Comparison of ENCODE assay signal across 18 cellular contexts in the genomic region with DNA sequence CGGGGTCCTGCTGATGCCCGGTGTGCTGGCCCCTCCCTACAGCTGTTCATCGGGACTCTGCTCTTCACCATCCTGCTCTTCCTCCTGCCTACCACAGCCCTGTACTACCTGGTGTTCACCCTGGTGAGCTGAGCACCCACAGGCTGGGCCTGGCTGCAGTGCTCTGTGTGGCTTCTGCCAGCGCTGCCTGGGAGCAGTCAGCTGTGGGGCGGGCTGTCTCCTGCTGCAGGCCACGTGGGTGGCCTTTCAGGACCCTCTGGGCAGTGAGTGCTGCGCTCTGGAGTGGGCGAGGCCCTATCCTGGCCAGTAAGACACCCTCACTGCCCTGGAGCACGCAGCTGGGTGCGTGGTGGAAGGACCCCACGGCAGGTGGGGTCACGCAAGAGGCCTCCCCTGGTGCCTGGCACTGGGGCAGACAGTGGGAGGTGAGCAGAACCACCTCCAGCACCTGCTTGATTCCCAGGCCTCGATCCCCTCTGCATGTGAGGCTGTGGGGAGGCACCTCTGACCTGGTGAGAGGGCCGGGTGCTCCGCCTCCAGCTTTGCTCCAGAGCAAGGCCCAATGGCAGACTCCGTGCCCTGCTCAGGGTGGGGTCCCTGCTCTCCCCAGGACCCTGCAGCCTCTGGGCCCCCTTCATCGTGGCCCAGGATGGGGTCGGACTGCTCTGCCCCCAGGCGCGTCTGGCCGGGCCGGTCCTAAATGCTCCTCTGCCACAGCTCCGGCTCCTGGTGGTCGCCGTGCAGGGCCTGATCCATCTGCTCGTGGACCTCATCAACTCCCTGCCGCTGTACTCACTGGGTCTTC. TPM values are rescaled to one million over a fixed set of nuclear protein-coding genes. Genes with fewer than 3 reads are reported as not detected.
A peak's percentile ranks its signal among the peaks of the same experiment; 100 is the strongest.
DNase-seq lines count a peak whose midpoint lies in the region; ATAC-seq and TF ChIP-seq lines count a peak whose summit lies in the region.
"Had no signal": no experiment of that assay in that cellular context is flagged by ENCODE, and none has a peak within 500 bp of the region (broad histone marks: within the 10 kb centered on the region; RNA-seq: fewer than 3 reads in every experiment).

No MANE protein-coding gene starts in this region.

- no peaks in the 10 kb centered on the region for H3K9me3 ChIP-seq in body of pancreas
- H3K9me3 ChIP-seq: BE2C, MG63, SJCRH30 had no signal

- TF ChIP-seq POLR2A in body of pancreas (IDR thresholded peaks at IDR 0.05), result peak; percentile 4 to 36 (median 33)

- peak; percentile 9 for DNase-seq in 8988T
- DNase-seq in body of pancreas, result peak; percentile 75 to 90 (median 86)
- DNase-seq: BE2C, Calu3, GF-D8, H9, Kasumi-1, MG63, NCI-H1048, NCI-H1436 treated with DMSO at 0.1 percent for 48 hours, NCI-H2029, NCI-H345, NCI-H524 treated with DMSO at 0.1 percent for 48 hours, PC-9, SJCRH30 had no signal

- H3K27me3 ChIP-seq in body of pancreas, result no peaks in the 10 kb centered on the region
- H3K27me3 ChIP-seq: BE2C, MG63, SJCRH30 had no signal

- peak overlapping the region in 1 of 2 donors; percentile 6 for H3K4me3 ChIP-seq in body of pancreas
- H3K4me3 ChIP-seq: MG63, PC-9, SJCRH30 had no signal

- 51% methylated on average over 25 of the region's 27 CpGs; no CpG with 5 or more reads in 1 of the 2 donors for WGBS in body of pancreas, 2 donors

- intact Hi-C loops in body of pancreas (cut with DNase I), result no loop called here

- peaks cover 0 to 5% of the 10 kb centered on the region in 2 donors for H3K36me3 ChIP-seq in body of pancreas (replicated peaks in 1 of 2; ENCODE audit: insufficient read depth in 1 of 2, low read depth in 2 of 2)
- H3K36me3 ChIP-seq: SJCRH30 had no signal

- no peak for TF ChIP-seq CTCF in body of pancreas (IDR thresholded peaks at IDR 0.05)

- peak overlapping the region; percentile 74 to 90 (median 86) for H3K27ac ChIP-seq in body of pancreas
- H3K27ac ChIP-seq: PC-9, SJCRH30 had no signal

- H3K4me1 ChIP-seq in body of pancreas, result peaks cover 57% of the 10 kb centered on the region
- H3K4me1 ChIP-seq: SJCRH30 had no signal

- peak; percentile 57 for ATAC-seq in body of pancreas
- no peak for ATAC-seq in HG03469 (IDR thresholded peaks at IDR 0.05; ENCODE audit: unreplicated experiment)
- ATAC-seq in HG03196 (IDR thresholded peaks at IDR 0.05; ENCODE audit: unreplicated experiment), result no peak

RNA-seq across cellular contexts. Expression of a gene that starts 9.5 kb away (rescaled TPM):
- 10 to 100 TPM; 37.2 to 41.0 TPM for total RNA-seq in body of pancreas

RNA-seq across cellular contexts. Expression of a gene that starts 10.6 kb away (rescaled TPM):
- 10 to 100 TPM; 76.5 to 83.1 TPM for total RNA-seq in body of pancreas

RNA-seq across cellular contexts. Expression of a gene that starts 13.5 kb away (rescaled TPM):
- under 1 TPM in 1 of 2 donors, not detected in 1; 0.52 TPM for total RNA-seq in body of pancreas
- total RNA-seq: Calu3, PC-9 had no signal

RNA-seq across cellular contexts. Expression of a gene that starts 20.1 kb away (rescaled TPM):
- total RNA-seq in body of pancreas, result not detected
- total RNA-seq: Calu3; CD4-positive, alpha-beta memory T cell; PC-9; SJCRH30 had no signal

RNA-seq across cellular contexts. Expression of a gene that starts 50.4 kb away (rescaled TPM):
- total RNA-seq in body of pancreas, result 1 to 10 TPM; 3.9 to 5.6 TPM
